Comparison of ENCODE assay signal across 22 cellular contexts in the genomic region with DNA sequence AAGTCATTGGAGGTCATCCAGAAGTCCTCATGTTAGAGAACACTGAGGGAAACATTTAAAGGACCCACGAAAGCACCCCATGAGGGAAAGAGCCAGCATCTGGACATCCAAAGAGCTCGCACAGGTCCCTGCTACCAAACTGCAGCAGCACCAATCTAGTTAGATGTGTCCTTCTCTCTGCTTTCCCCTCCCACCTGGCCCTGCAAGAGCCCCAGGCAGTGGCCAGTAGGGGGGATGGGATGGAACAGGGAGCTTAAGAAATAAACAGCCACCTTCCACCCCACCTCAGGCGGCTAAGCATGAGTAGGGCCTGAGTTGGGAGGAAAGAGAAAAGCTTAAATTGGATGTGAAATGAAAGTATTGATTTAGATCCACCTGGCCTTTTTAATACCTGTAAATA.
"Had no signal": no experiment of that assay in that cellular context is flagged by ENCODE, and none has a peak within 500 bp of the region (broad histone marks: within the 10 kb centered on the region; RNA-seq: fewer than 3 reads in every experiment).

No MANE protein-coding gene starts in this region.

- H3K9me3 ChIP-seq: SK-N-SH had no signal

- H3K9ac ChIP-seq: KMS-11, SK-N-SH had no signal

- H3K4me1 Mint-ChIP-seq: IgD-negative memory B cell had no signal

- H3K27ac ChIP-seq: HL-60, KMS-11, RWPE1 had no signal

- DNase-seq: Kasumi-1; MM.1S; NCI-H1092 treated with DMSO at 0.1 percent for 48 hours; NCI-H1436; NCI-H1694 treated with DMSO at 0.1 percent for 48 hours; NCI-H1930; NCI-H2081; NCI-H2107; NCI-H2227 treated with DMSO at 0.1 percent for 48 hours; NCI-H524; NCI-H526 treated with DMSO at 0.1 percent for 48 hours; NCI-H774; NK-92 treated with Interleukin-12 subunit alpha and Interleukin-12 subunit beta, amount 100 ng/mL, for 24 hours; PC-3; SHP77; SK-N-SH; SW 1271 had no signal

- H3K9me2 ChIP-seq: SK-N-SH had no signal

- H3K4me3 Mint-ChIP-seq: IgD-negative memory B cell had no signal

- H3K27ac Mint-ChIP-seq: IgD-negative memory B cell had no signal

- H3K27me3 Mint-ChIP-seq: IgD-negative memory B cell had no signal

- H3K4me3 ChIP-seq: K562 had no signal

- H3K4me2 ChIP-seq: KMS-11, SK-N-SH had no signal
